10 cellular contexts compared by ENCODE assay signal in genomic region chr20:44247131-44247571, GRCh38. TPM values are rescaled to one million over a fixed set of nuclear protein-coding genes. Genes with fewer than 3 reads are reported as not detected.
DNase-seq lines count a peak whose midpoint lies in the region; ATAC-seq and TF ChIP-seq lines count a peak whose summit lies in the region.
"Had no signal": no experiment of that assay in that cellular context is flagged by ENCODE, and none has a peak within 500 bp of the region (broad histone marks: within the 10 kb centered on the region; RNA-seq: fewer than 3 reads in every experiment).

Gene GDAP1L1, plus strand, starts transcription at chr20:44247308. Its CDS starts 27 bp downstream, at chr20:44247335.

- H3K36me3 ChIP-seq in esophagus muscularis mucosa: no peaks in the 10 kb centered on the region
- H3K36me3 ChIP-seq in MG63: no peaks in the 10 kb centered on the region

- H3K27ac ChIP-seq in esophagus muscularis mucosa (replicated peaks in 1 of 4): no peak within 1 kb of the TSS

- DNase-seq in Daoy (ENCODE audit: low read depth) (peak; percentile 28), NCI-H2227 treated with DMSO at 0.1 percent for 48 hours (lab: John Stamatoyannopoulos, UW) (peak; percentile 62), esophagus muscularis mucosa (ENCODE audit: extremely low spot score) (no peak), nucleus accumbens (lab: John Stamatoyannopoulos, UW) (peak in 43 of 56 donors; percentile 1 to 78 (median 25)), MG63 (no peak), DMS153 treated with DMSO at 0.1 percent for 48 hours (lab: John Stamatoyannopoulos, UW; ENCODE audit: unreplicated experiment) (no peak), dedifferentiated amniotic fluid mesenchymal stem cell (ENCODE audit: extremely low spot score) (no peak)
- DNase-seq: activated B cell treated with CpG ODN at 0.5 μM for 24 hours had no signal

- H3K4me1 ChIP-seq in esophagus muscularis mucosa: peaks cover 9 to 16% (median 15%) of the 10 kb centered on the region in 4 donors

- TF ChIP-seq CTCF in esophagus muscularis mucosa (IDR thresholded peaks at IDR 0.05): no peak

- WGBS in esophagus muscularis mucosa: 2% methylated on average over 7 of the region's 32 CpGs

- no peak for TF ChIP-seq POLR2A in esophagus muscularis mucosa (IDR thresholded peaks at IDR 0.05; ENCODE audit: low read depth)

- intact Hi-C loops in esophagus muscularis mucosa (cut with DNase I): no loop called here

- no peaks in the 10 kb centered on the region for H3K9me3 ChIP-seq in esophagus muscularis mucosa
- no peaks in the 10 kb centered on the region for H3K9me3 ChIP-seq in MG63

- TF ChIP-seq EP300 in esophagus muscularis mucosa (IDR thresholded peaks at IDR 0.05): no peak

- H3K4me3 ChIP-seq in esophagus muscularis mucosa (peak within 1 kb of the TSS; percentile 42 to 51 (median 45)), MG63 (no peak within 1 kb of the TSS)

- ATAC-seq in GM18858 (IDR thresholded peaks at IDR 0.05; ENCODE audit: unreplicated experiment): no peak

- H3K27me3 ChIP-seq in esophagus muscularis mucosa: peaks cover 0 to 37% (median 10%) of the 10 kb centered on the region in 4 donors
- H3K27me3 ChIP-seq in MG63: no peaks in the 10 kb centered on the region

RNA-seq across cellular contexts. Expression of gene GDAP1L1, which starts in this region (rescaled TPM):
- 0.29 TPM in 1 of 2 replicates, not detected in the other for total RNA-seq in Daoy (2014; rRNA removed; shearing (Covaris generic))
- under 1 TPM in 2 of 4 donors, not detected in 2; 0.23 to 0.83 TPM for total RNA-seq in esophagus muscularis mucosa
- total RNA-seq in MG63 (2014; rRNA removed; shearing (Covaris generic); ENCODE audit: low replicate concordance): not detected in 2 replicates
- total RNA-seq: activated B cell treated with CpG ODN at 0.5 μM for 24 hours, mononuclear cell had no signal

Comparison
In these comparisons a context has a peak if more than half of its experiments do, and no peak if none do; other contexts are left out.
1. Peak in DNase-seq in Daoy; RNA of the gene not detected or under 1 TPM.
2. DNase-seq: peak in NCI-H2227 treated with DMSO at 0.1 percent for 48 hours (single experiment) and nucleus accumbens (43 of 56); none in esophagus muscularis mucosa (single experiment), MG63 (single experiment), DMS153 treated with DMSO at 0.1 percent for 48 hours (single experiment) and dedifferentiated amniotic fluid mesenchymal stem cell (single experiment).